In the genomic region with DNA sequence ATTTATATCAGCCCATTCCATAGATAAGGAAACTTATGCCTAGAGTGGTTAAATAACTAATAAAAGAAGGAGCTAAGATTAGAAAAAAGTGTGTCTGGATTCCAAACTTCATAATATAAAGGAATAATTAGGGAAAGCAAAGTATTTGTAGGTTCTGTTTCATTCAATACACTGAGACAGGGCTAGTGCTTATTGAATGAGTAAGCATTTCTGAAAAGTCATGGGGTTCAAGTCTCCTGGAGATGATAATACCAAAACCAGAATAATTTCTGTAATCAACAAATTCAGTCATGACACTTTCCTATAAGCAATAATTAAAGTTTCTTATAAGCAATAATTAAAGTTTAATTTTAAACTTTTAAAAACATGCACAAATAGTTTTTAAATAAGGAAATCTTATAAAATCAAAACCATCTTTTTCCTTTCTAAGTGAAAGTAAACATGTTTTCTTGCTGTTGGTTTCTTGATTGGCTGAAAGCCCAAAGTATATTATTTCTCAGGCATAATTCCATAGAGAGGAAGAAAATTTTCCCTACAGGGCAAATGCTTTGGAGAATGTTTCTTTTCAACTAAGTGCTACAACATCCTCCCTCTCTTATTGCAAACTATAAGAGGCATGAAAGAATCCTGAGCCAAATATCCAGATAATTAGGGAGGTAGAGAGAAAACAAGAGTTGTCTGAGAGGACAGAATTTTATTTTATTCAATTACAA, we compare ENCODE assay signal across 18 cellular contexts.
"Had no signal": no experiment of that assay in that cellular context is flagged by ENCODE, and none has a peak within 500 bp of the region (broad histone marks: within the 10 kb centered on the region; RNA-seq: fewer than 3 reads in every experiment).

No MANE protein-coding gene starts in this region.

- H3K4me1 ChIP-seq: heart left ventricle, left lung, vagina had no signal

- H3K27me3 ChIP-seq: heart left ventricle, left lung, ovary, tibial nerve, vagina had no signal

- H3K27ac Mint-ChIP-seq: activated CD8-positive, alpha-beta T cell treated with anti-CD3 and anti-CD28 coated beads for 36 hours; activated T-helper 1 cell treated with anti-CD3 and anti-CD28 coated beads, Interleukin-12 subunit alpha, Interleukin-12 subunit beta, Interleukin-2, Interleukin-4 antibody, amounts not matched to agents 30 ng/mL and 10 ng/mL and 1 ng/mL, durations not matched to agents 14 hours and 24 hours and 36 hours; effector memory CD8-positive, alpha-beta T cell had no signal

- H3K9me3 ChIP-seq: ovary had no signal

- H3K27ac ChIP-seq: heart left ventricle, left lung, ovary, tibial nerve, vagina had no signal

- H3K36me3 ChIP-seq: heart left ventricle, left lung, ovary, tibial nerve, vagina had no signal

- H3K27me3 Mint-ChIP-seq: activated CD8-positive, alpha-beta T cell treated with anti-CD3 and anti-CD28 coated beads for 36 hours; effector memory CD8-positive, alpha-beta T cell had no signal

- H3K4me3 Mint-ChIP-seq: activated CD8-positive, alpha-beta T cell treated with anti-CD3 and anti-CD28 coated beads for 36 hours; activated T-helper 1 cell treated with anti-CD3 and anti-CD28 coated beads, Interleukin-12 subunit alpha, Interleukin-12 subunit beta, Interleukin-2, Interleukin-4 antibody, amounts not matched to agents 30 ng/mL and 10 ng/mL and 1 ng/mL, durations not matched to agents 14 hours and 24 hours and 36 hours; effector memory CD8-positive, alpha-beta T cell had no signal

- H3K4me3 ChIP-seq: heart left ventricle, left lung, ovary, tibial nerve, vagina had no signal

- ATAC-seq: activated CD8-positive, alpha-beta T cell treated with anti-CD3 and anti-CD28 coated beads for 36 hours; effector memory CD8-positive, alpha-beta T cell; heart left ventricle; left lung had no signal

- DNase-seq: activated CD4-positive, alpha-beta T cell treated with anti-CD3 and anti-CD28 coated beads for 1 hour; activated CD8-positive, alpha-beta memory T cell treated with anti-CD3 and anti-CD28 coated beads, Interleukin-2, amount 50 U/mL, for 4 hours; activated CD8-positive, alpha-beta T cell treated with anti-CD3 and anti-CD28 coated beads for 36 hours; activated naive CD4-positive, alpha-beta T cell; caudate nucleus; cortex of kidney; effector memory CD8-positive, alpha-beta T cell; erythroblast; heart left ventricle; left lung; mesendoderm; ovary; T-helper 9 cell had no signal

- FAIRE-seq: frontal cortex, islet of Langerhans had no signal
